ENCODE assay signal across 11 cellular contexts in the genomic region with DNA sequence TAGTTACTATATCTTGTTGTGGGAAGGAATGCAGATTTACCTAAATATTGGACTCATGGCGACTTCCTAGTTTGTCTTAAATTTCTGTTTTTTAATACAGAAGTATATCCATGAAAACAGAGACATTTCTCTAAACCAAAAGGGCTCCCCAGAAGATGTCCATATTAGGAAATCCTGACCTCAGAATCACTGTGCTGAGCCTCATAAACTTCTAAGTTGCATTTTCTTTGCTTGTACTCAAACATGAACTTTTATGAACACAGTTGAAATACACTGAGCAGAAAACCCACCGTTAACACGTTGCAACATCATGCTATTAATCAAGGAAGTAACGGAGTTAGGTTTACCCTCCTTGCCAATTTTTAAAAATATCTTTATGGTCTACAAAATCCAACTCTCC. TPM values are rescaled to one million over a fixed set of nuclear protein-coding genes. Genes with fewer than 3 reads are reported as not detected.
DNase-seq lines count a peak whose midpoint lies in the region; ATAC-seq and TF ChIP-seq lines count a peak whose summit lies in the region.
"Had no signal": no experiment of that assay in that cellular context is flagged by ENCODE, and none has a peak within 500 bp of the region (broad histone marks: within the 10 kb centered on the region; RNA-seq: fewer than 3 reads in every experiment).

No MANE protein-coding gene starts in this region.

- H3K4me1 ChIP-seq in HUES48 (ENCODE audit: control insufficient read depth, insufficient read depth, low read length) (peaks cover 31% of the 10 kb centered on the region), lower lobe of right lung (peaks cover 24% of the 10 kb centered on the region), transverse colon (peaks cover 0 to 25% (median 13%) of the 10 kb centered on the region in 4 donors)

- H3K4me3 Mint-ChIP-seq in activated T-helper 17 cell treated with anti-CD3 and anti-CD28 coated beads, Interleukin-2, amount 50 U/mL, for 72 hours, result peak overlapping the region; percentile 66
- H3K4me3 Mint-ChIP-seq: B cell; central memory CD8-positive, alpha-beta T cell had no signal

- no peak for TF ChIP-seq EP300 in transverse colon (IDR thresholded peaks at IDR 0.05; ENCODE audit: low read depth)

- ATAC-seq in activated T-helper 17 cell treated with anti-CD3 and anti-CD28 coated beads, Interleukin-2, amount 50 U/mL, for 72 hours (replicated peaks), result no peak
- ATAC-seq in lower lobe of right lung, result no peak

- TF ChIP-seq CTCF in lower lobe of right lung (IDR thresholded peaks at IDR 0.05) (no peak), transverse colon (IDR thresholded peaks at IDR 0.05) (no peak)

- H3K9me3 ChIP-seq in HUES48 (ENCODE audit: control insufficient read depth, insufficient read depth, low read length) (no peaks in the 10 kb centered on the region), lower lobe of right lung (no peaks in the 10 kb centered on the region), transverse colon (no peaks in the 10 kb centered on the region)
- H3K9me3 ChIP-seq: Caco-2, SK-N-SH had no signal

- H3K9ac ChIP-seq in HUES48 (ENCODE audit: low read depth, low read length), result no peak overlapping the region
- H3K9ac ChIP-seq: SK-N-SH had no signal

- intact Hi-C loops in lower lobe of right lung (cut with DNase I) (loop anchor here (5.0 kb wide), 1 partner anchor 221 kb away; no protein-coding TSS in a partner anchor), transverse colon (cut with DNase I; ENCODE audit: low total_unique reads) (loop anchor here (5.0 to 10.0 kb wide), 2 partner anchors 221 to 418 kb away; no protein-coding TSS in a partner anchor)

- 24 to 56% methylated on average over 4 of the region's 4 CpGs for WGBS in transverse colon (ENCODE audit: low coverage in 1 of 2), 2 donors

- peaks cover 10% of the 10 kb centered on the region for H3K4me1 Mint-ChIP-seq in activated T-helper 17 cell treated with anti-CD3 and anti-CD28 coated beads, Interleukin-2, amount 50 U/mL, for 72 hours
- H3K4me1 Mint-ChIP-seq: B cell; central memory CD8-positive, alpha-beta T cell had no signal

- H3K4me3 ChIP-seq in HUES48 (ENCODE audit: low read depth, low read length) (no peak overlapping the region), lower lobe of right lung (no peak overlapping the region), transverse colon (no peak overlapping the region)

- no peaks in the 10 kb centered on the region for H3K9me3 Mint-ChIP-seq in activated T-helper 17 cell treated with anti-CD3 and anti-CD28 coated beads, Interleukin-2, amount 50 U/mL, for 72 hours
- H3K9me3 Mint-ChIP-seq: central memory CD8-positive, alpha-beta T cell had no signal

- no peak for TF ChIP-seq POLR2A in transverse colon (IDR thresholded peaks at IDR 0.05)

- H3K27ac ChIP-seq in HUES48 (ENCODE audit: low read depth, low read length) (peak overlapping the region; percentile 23), lower lobe of right lung (peak overlapping the region; percentile 53), transverse colon (peak overlapping the region; percentile 30 to 60 (median 52))

- peak overlapping the region; percentile 94 for H3K27ac Mint-ChIP-seq in activated T-helper 17 cell treated with anti-CD3 and anti-CD28 coated beads, Interleukin-2, amount 50 U/mL, for 72 hours
- H3K27ac Mint-ChIP-seq: B cell had no signal

- H3K27me3 ChIP-seq in HUES48 (ENCODE audit: control insufficient read depth, insufficient read depth, low read length) (no peaks in the 10 kb centered on the region), lower lobe of right lung (ENCODE audit: low read depth) (no peaks in the 10 kb centered on the region), transverse colon (no peaks in the 10 kb centered on the region)

- no peaks in the 10 kb centered on the region for H3K27me3 Mint-ChIP-seq in activated T-helper 17 cell treated with anti-CD3 and anti-CD28 coated beads, Interleukin-2, amount 50 U/mL, for 72 hours
- H3K27me3 Mint-ChIP-seq: B cell; central memory CD8-positive, alpha-beta T cell had no signal

- in situ Hi-C loops in transverse colon (cut with MboI; ENCODE audit: low pct_ligation_motif_present in 1 of 4, low pct_unique_long_range_greater_than_20kb in 1 of 4, low sequenced_read_pairs in 3 of 4), result loop anchor here (5.0 to 25.0 kb wide), 4 partner anchors 218 to 418 kb away; no protein-coding TSS in a partner anchor

- DNase-seq in lower lobe of right lung, result no peak
- DNase-seq in transverse colon, result no peak
- no peak for DNase-seq in COLO668 (lab: John Stamatoyannopoulos, UW; ENCODE audit: unreplicated experiment)
- no peak for DNase-seq in mesenteric fat pad (ENCODE audit: low spot score)
- no peak for DNase-seq in effector CD4-positive, alpha-beta T cell

- H3K36me3 ChIP-seq in HUES48 (ENCODE audit: control insufficient read depth, insufficient read depth, low read length) (peaks cover 28% of the 10 kb centered on the region), lower lobe of right lung (peaks cover 22% of the 10 kb centered on the region), transverse colon (no peaks in the 10 kb centered on the region)

- H3K36me3 Mint-ChIP-seq in activated T-helper 17 cell treated with anti-CD3 and anti-CD28 coated beads, Interleukin-2, amount 50 U/mL, for 72 hours (ENCODE audit: low read depth), result no peaks in the 10 kb centered on the region

RNA-seq across cellular contexts. Expression of a gene that starts 42.9 kb away (rescaled TPM):
- 10 to 100 TPM; 17.0 to 28.5 TPM for total RNA-seq in activated T-helper 17 cell treated with anti-CD3 and anti-CD28 coated beads, Interleukin-2, amount 50 U/mL, for 72 hours
- total RNA-seq in lower lobe of right lung, result 38.2 TPM
- 100 to 1,000 TPM in 1 of 4 donors, 10 to 100 TPM in 3; 25.1 to 157 (median 46.0) TPM for total RNA-seq in transverse colon
- total RNA-seq in mesenteric fat pad, result 25.4 TPM
